ENCODE assay signal across 16 cellular contexts in the genomic region with DNA sequence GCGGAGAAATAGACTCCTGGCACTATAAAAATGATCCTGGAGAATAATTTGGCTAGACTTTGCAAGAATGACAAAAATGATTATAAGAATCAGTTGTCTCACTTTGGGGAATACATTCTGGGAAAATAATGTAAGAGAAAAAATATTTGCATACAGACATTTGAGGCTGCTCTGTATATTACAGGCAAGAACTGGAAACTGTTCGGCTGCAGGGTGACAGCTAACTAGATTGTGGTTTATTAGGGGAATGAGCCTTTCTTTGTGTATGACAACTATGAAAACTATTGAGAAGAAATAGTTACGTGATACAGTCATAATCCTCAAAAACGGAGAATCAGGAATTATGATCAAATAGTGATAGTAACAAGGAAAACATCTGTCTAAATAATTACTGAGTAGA. TPM values are rescaled to one million over a fixed set of nuclear protein-coding genes. Genes with fewer than 3 reads are reported as not detected.
DNase-seq lines count a peak whose midpoint lies in the region; ATAC-seq and TF ChIP-seq lines count a peak whose summit lies in the region.
"Had no signal": no experiment of that assay in that cellular context is flagged by ENCODE, and none has a peak within 500 bp of the region (broad histone marks: within the 10 kb centered on the region; RNA-seq: fewer than 3 reads in every experiment).

No MANE protein-coding gene starts in this region.

- H4K91ac ChIP-seq in mesenchymal stem cell (ENCODE audit: low read length): no peak overlapping the region

- H3K9me3 ChIP-seq in MG63 (no peaks in the 10 kb centered on the region), mesenchymal stem cell (ENCODE audit: control insufficient read depth, low read length) (no peaks in the 10 kb centered on the region), left ventricle myocardium inferior (replicated peaks) (no peaks in the 10 kb centered on the region)
- H3K9me3 ChIP-seq: neutrophil had no signal

- TF ChIP-seq CTCF in cardiac fibroblast (IDR thresholded peaks at IDR 0.05; ENCODE audit: low read depth, low read length) (no peak), left ventricle myocardium inferior (IDR thresholded peaks at IDR 0.05; ENCODE audit: borderline replicate concordance) (no peak)

- H2BK5ac ChIP-seq in mesenchymal stem cell (ENCODE audit: low read depth, low read length, poor library complexity, severe bottlenecking): no peak overlapping the region

- H3K4me3 ChIP-seq in MG63 (no peak overlapping the region), cardiac fibroblast (replicated peaks in 1 of 2; ENCODE audit: low read depth in 2 of 2, low read length in 2 of 2) (no peak overlapping the region), mesenchymal stem cell (ENCODE audit: insufficient read depth in 1 of 2, low read depth in 1 of 2, low read length in 2 of 2) (no peak overlapping the region), left ventricle myocardium inferior (no peak overlapping the region)

- no peak overlapping the region for H2BK120ac ChIP-seq in mesenchymal stem cell (ENCODE audit: low read depth, low read length)

- H3K36me3 ChIP-seq in MG63: peaks cover under 1% of the 10 kb centered on the region; the same call in 1 of the 2 replicates
- H3K36me3 ChIP-seq in mesenchymal stem cell (ENCODE audit: control insufficient read depth in 1 of 2, insufficient read depth in 2 of 2, low read depth in 1 of 2, low read length in 2 of 2): peaks cover 15 to 26% of the 10 kb centered on the region in 2 experiments
- H3K36me3 ChIP-seq in left ventricle myocardium inferior: peaks cover 20% of the 10 kb centered on the region

- intact Hi-C loops in left ventricle myocardium inferior (cut with micrococcal nuclease): no loop called here

- peaks cover 20% of the 10 kb centered on the region for H3K79me1 ChIP-seq in mesenchymal stem cell (replicated peaks; ENCODE audit: low read length, poor library complexity, severe bottlenecking)

- H3K14ac ChIP-seq in mesenchymal stem cell (ENCODE audit: low read length in 2 of 2): no peak overlapping the region

- no peak overlapping the region for H2AFZ ChIP-seq in mesenchymal stem cell (ENCODE audit: low read depth, low read length)

- no peak overlapping the region for H4K8ac ChIP-seq in mesenchymal stem cell (ENCODE audit: low read length)

- H3K23ac ChIP-seq in mesenchymal stem cell (ENCODE audit: low read length in 2 of 2): no peak overlapping the region

- no peak overlapping the region for H3K4ac ChIP-seq in mesenchymal stem cell (ENCODE audit: low read depth in 1 of 2, low read length in 2 of 2)

- DNase-seq in AG08396 (ENCODE audit: low spot score) (peak; percentile 76), MG63 (peak; percentile 37), cardiac fibroblast (ENCODE audit: low read depth in 2 of 2) (peak; percentile 67 to 92), mesenchymal stem cell (peak; percentile 70), SHP77 treated with DMSO at 0.1 percent for 48 hours (lab: John Stamatoyannopoulos, UW) (no peak), left ventricle myocardium inferior (no peak)
- DNase-seq in activated CD4-positive, alpha-beta T cell treated with anti-CD3 and anti-CD28 coated beads for 48 hours: no peak
- DNase-seq in stimulated activated naive CD8-positive, alpha-beta T cell treated with anti-CD3 and anti-CD28 coated beads, Interleukin-15, Interleukin-2, amounts not matched to agents 100 U/mL and 50 U/mL, for 24 hours: no peak
- DNase-seq: activated CD4-positive, alpha-beta T cell treated with anti-CD3 and anti-CD28 coated beads, Interleukin-2, amount 50 U/mL, for 1 hour; activated gamma-delta T cell; KBM-7; NCI-H2081; NK-92 treated with Interleukin-12 subunit alpha and Interleukin-12 subunit beta, amount 100 ng/mL, for 24 hours; T-helper 1 cell had no signal

- no peak overlapping the region for H2AK5ac ChIP-seq in mesenchymal stem cell (ENCODE audit: low read length, severe bottlenecking)

- peaks cover 21% of the 10 kb centered on the region for H3K4me1 ChIP-seq in mesenchymal stem cell (ENCODE audit: control insufficient read depth, insufficient read depth, low read depth, low read length)
- H3K4me1 ChIP-seq in left ventricle myocardium inferior: peaks cover 25% of the 10 kb centered on the region

- H3K27me3 ChIP-seq in MG63: no peaks in the 10 kb centered on the region
- no peaks in the 10 kb centered on the region for H3K27me3 ChIP-seq in mesenchymal stem cell (ENCODE audit: control insufficient read depth in 1 of 2, insufficient read depth in 1 of 2, low read length in 2 of 2)
- H3K27me3 ChIP-seq in left ventricle myocardium inferior (ENCODE audit: low read depth): no peaks in the 10 kb centered on the region

- H2BK15ac ChIP-seq in mesenchymal stem cell (ENCODE audit: low read depth, poor library complexity, severe bottlenecking): no peak overlapping the region

- H3K18ac ChIP-seq in mesenchymal stem cell (ENCODE audit: low read depth in 1 of 2, low read length in 2 of 2): no peak overlapping the region

- no peak overlapping the region for H3K4me2 ChIP-seq in mesenchymal stem cell (ENCODE audit: low read length, poor library complexity, severe bottlenecking)

- 31% methylated on average over 4 of the region's 4 CpGs for WGBS in mesenchymal stem cell

- peak overlapping the region; percentile 67 for H3K27ac ChIP-seq in mesenchymal stem cell (ENCODE audit: low read length, poor library complexity, severe bottlenecking)
- H3K27ac ChIP-seq in left ventricle myocardium inferior (replicated peaks): no peak overlapping the region
- H3K27ac ChIP-seq: C4-2B, neutrophil had no signal

- H2BK12ac ChIP-seq in mesenchymal stem cell (ENCODE audit: low read length in 2 of 2): no peak overlapping the region

- H3K9ac ChIP-seq in mesenchymal stem cell (ENCODE audit: low read length): peak overlapping the region; percentile 87

- no peak for ATAC-seq in stimulated activated naive CD8-positive, alpha-beta T cell treated with anti-CD3 and anti-CD28 coated beads, Interleukin-15, Interleukin-2, amounts not matched to agents 100 U/mL and 50 U/mL, for 24 hours

RNA-seq across cellular contexts. Expression of gene TRIM56, which starts 8.6 kb away (rescaled TPM):
- total RNA-seq in MG63 (2014; rRNA removed; shearing (Covaris generic); ENCODE audit: low replicate concordance): 2.3 and 25.4 TPM in 2 replicates
- 12.5 TPM for polyA plus RNA-seq in mesenchymal stem cell (2013, experiment 1 of 2)
- 11.5 TPM for polyA plus RNA-seq in mesenchymal stem cell (2013, experiment 2 of 2)
- 17.0 TPM for total RNA-seq in left ventricle myocardium inferior

RNA-seq across cellular contexts. Expression of gene SERPINE1, which starts 33.0 kb away (rescaled TPM):
- 59.2 and 73.4 TPM in 2 replicates for total RNA-seq in MG63 (2014; rRNA removed; shearing (Covaris generic); ENCODE audit: low replicate concordance)
- polyA plus RNA-seq in mesenchymal stem cell (2013, experiment 1 of 2): 599 TPM
- 599 TPM for polyA plus RNA-seq in mesenchymal stem cell (2013, experiment 2 of 2)
- 4.3 TPM for total RNA-seq in left ventricle myocardium inferior

Comparison
In these comparisons a context has a peak if more than half of its experiments do, and no peak if none do; other contexts are left out.
1. DNase-seq: peak in AG08396 (single experiment), MG63 (single experiment), cardiac fibroblast (2 of 2) and mesenchymal stem cell (single experiment); none in SHP77 treated with DMSO at 0.1 percent for 48 hours (single experiment), activated CD4-positive, alpha-beta T cell treated with anti-CD3 and anti-CD28 coated beads for 48 hours (single experiment), stimulated activated naive CD8-positive, alpha-beta T cell treated with anti-CD3 and anti-CD28 coated beads, Interleukin-15, Interleukin-2, amounts not matched to agents 100 U/mL and 50 U/mL, for 24 hours (single experiment) and left ventricle myocardium inferior (single experiment).
2. RNA of gene SERPINE1, which starts 33.0 kb away (total RNA-seq): 59.2 to 73.4 TPM in MG63; 4.3 TPM in left ventricle myocardium inferior (single experiment); every median in the first group is over 10 times any median in the second.